14 cellular contexts compared by ENCODE assay signal in genomic region chr1:41498391-41498790, GRCh38. TPM values are rescaled to one million over a fixed set of nuclear protein-coding genes. Genes with fewer than 3 reads are reported as not detected.
A peak's percentile ranks its signal among the peaks of the same experiment; 100 is the strongest.
DNase-seq lines count a peak whose midpoint lies in the region; ATAC-seq and TF ChIP-seq lines count a peak whose summit lies in the region.
"Had no signal": no experiment of that assay in that cellular context is flagged by ENCODE, and none has a peak within 500 bp of the region (broad histone marks: within the 10 kb centered on the region; RNA-seq: fewer than 3 reads in every experiment).

No MANE protein-coding gene starts in this region.

- H3K9me3 ChIP-seq in left ventricle myocardium inferior (replicated peaks) (no peaks in the 10 kb centered on the region), mucosa of stomach (ENCODE audit: control insufficient read depth, low read length) (no peaks in the 10 kb centered on the region), vagina (no peaks in the 10 kb centered on the region)

- POLR2A ChIA-PET in MCF 10A (lab: Yijun Ruan, JAX), result interaction anchor here (0.6 to 10.0 kb wide), 4 partner anchors 15 to 37 kb away, joined by 4 to 87 read pairs (median 6); partner anchors contain the start of gene EDN2

- TF ChIP-seq CTCF in left ventricle myocardium inferior (IDR thresholded peaks at IDR 0.05; ENCODE audit: borderline replicate concordance), result no peak
- TF ChIP-seq CTCF in MCF 10A (IDR thresholded peaks at IDR 0.05; ENCODE audit: unreplicated experiment), result no peak
- TF ChIP-seq CTCF in vagina (IDR thresholded peaks at IDR 0.05), result no peak

- CTCF ChIA-PET in MCF 10A (lab: Yijun Ruan, JAX), result interaction anchor here (0.9 to 1.9 kb wide), 6 partner anchors 14 to 79 kb away, joined by 3 to 18 read pairs (median 4); partner anchors contain the start of gene EDN2

- H3K4me3 ChIP-seq in left ventricle myocardium inferior (no peak overlapping the region), mucosa of stomach (ENCODE audit: low read length) (no peak overlapping the region), vagina (no peak overlapping the region)
- H3K4me3 ChIP-seq: cardiac muscle cell had no signal

- TF ChIP-seq POLR2A in vagina (IDR thresholded peaks at IDR 0.05), result no peak

- H3K27me3 Mint-ChIP-seq in MCF 10A (ENCODE audit: insufficient read depth, unreplicated experiment), result no peaks in the 10 kb centered on the region

- no peaks in the 10 kb centered on the region for H3K36me3 Mint-ChIP-seq in MCF 10A (ENCODE audit: insufficient read depth, unreplicated experiment)

- H3K27ac ChIP-seq in left ventricle myocardium inferior (replicated peaks) (peak overlapping the region; percentile 94), vagina (peak overlapping the region; percentile 91)
- H3K27ac ChIP-seq: cardiac muscle cell had no signal

- peak overlapping the region; percentile 24 for H3K4me3 Mint-ChIP-seq in MCF 10A (ENCODE audit: unreplicated experiment)

- intact Hi-C loops in left ventricle myocardium inferior (cut with micrococcal nuclease) (no loop called here), left ventricle myocardium superior (cut with micrococcal nuclease) (no loop called here), MCF 10A (cut with micrococcal nuclease) (loop anchor here (10.0 kb wide), 1 partner anchor 1186 kb away; the partner anchor contains the start of gene YBX1), vagina (cut with DNase I) (no loop called here)

- peak overlapping the region; percentile 86 for H3K27ac Mint-ChIP-seq in MCF 10A (ENCODE audit: low read depth, unreplicated experiment)
- H3K27ac Mint-ChIP-seq: activated CD4-positive, alpha-beta T cell treated with anti-CD3 and anti-CD28 coated beads, Interleukin-2, amount 10 ng/mL, durations not matched to agents 24 days and 14 days had no signal

- H3K4me1 ChIP-seq in left ventricle myocardium inferior, result peaks cover 81% of the 10 kb centered on the region
- H3K4me1 ChIP-seq in mucosa of stomach (ENCODE audit: control insufficient read depth, insufficient read depth, low read length), result peaks cover 64% of the 10 kb centered on the region
- peaks cover 62% of the 10 kb centered on the region for H3K4me1 ChIP-seq in vagina

- no peaks in the 10 kb centered on the region for H3K36me3 ChIP-seq in left ventricle myocardium inferior
- no peaks in the 10 kb centered on the region for H3K36me3 ChIP-seq in mucosa of stomach (ENCODE audit: control insufficient read depth, insufficient read depth, low read length)
- no peaks in the 10 kb centered on the region for H3K36me3 ChIP-seq in vagina
- H3K36me3 ChIP-seq: cardiac muscle cell had no signal

- DNase-seq in left ventricle myocardium inferior (no peak), left ventricle myocardium superior (no peak), MCF 10A (ENCODE audit: unreplicated experiment) (peak; percentile 56), vagina (ENCODE audit: extremely low spot score in 2 of 2) (no peak), NCI-H187 (lab: John Stamatoyannopoulos, UW) (no peak), amniotic stem cell (lab: John Stamatoyannopoulos, UW) (no peak)
- no peak for DNase-seq in stimulated activated CD8-positive, alpha-beta memory T cell treated with anti-CD3 and anti-CD28 coated beads, Interleukin-4, amount 100 ng/mL, for 48 hours
- DNase-seq: activated CD4-positive, alpha-beta T cell treated with anti-CD3 and anti-CD28 coated beads, Interleukin-2, amount 10 ng/mL, durations not matched to agents 24 days and 14 days; GOT3; NCI-H1105 treated with DMSO at 0.1 percent for 48 hours; trophoblast cell had no signal

- H3K9ac ChIP-seq in mucosa of stomach (ENCODE audit: low read length), result peak overlapping the region; percentile 24

- peaks cover 49% of the 10 kb centered on the region for H3K4me1 Mint-ChIP-seq in MCF 10A (ENCODE audit: insufficient read depth, unreplicated experiment)

- no peaks in the 10 kb centered on the region for H3K9me3 Mint-ChIP-seq in MCF 10A (ENCODE audit: unreplicated experiment)
- H3K9me3 Mint-ChIP-seq: activated CD4-positive, alpha-beta T cell treated with anti-CD3 and anti-CD28 coated beads, Interleukin-2, amount 10 ng/mL, durations not matched to agents 24 days and 14 days had no signal

- BruUV-seq in MCF 10A (replicated peaks; lab: Mats Ljungman, UMichigan), result no TSS peak

- no peaks in the 10 kb centered on the region for H3K27me3 ChIP-seq in left ventricle myocardium inferior (ENCODE audit: low read depth)
- peaks cover 4% of the 10 kb centered on the region for H3K27me3 ChIP-seq in mucosa of stomach (ENCODE audit: control insufficient read depth, insufficient read depth, low read length)
- H3K27me3 ChIP-seq in vagina, result no peaks in the 10 kb centered on the region
- H3K27me3 ChIP-seq: cardiac muscle cell had no signal

- ATAC-seq in left ventricle myocardium superior, result no peak

RNA-seq across cellular contexts. Expression of gene EDN2, which starts 13.9 kb away (rescaled TPM):
- total RNA-seq in left ventricle myocardium inferior, result 0.47 TPM
- 0.27 TPM for total RNA-seq in left ventricle myocardium superior
- total RNA-seq in MCF 10A (2022), result 0.58 and 0.66 TPM in 2 replicates
- 9.3 TPM for total RNA-seq in vagina
- total RNA-seq: activated CD4-positive, alpha-beta T cell treated with anti-CD3 and anti-CD28 coated beads, Interleukin-2, amount 10 ng/mL, durations not matched to agents 24 days and 14 days; myocyte had no signal
